9 cellular contexts compared by ENCODE assay signal in genomic region chr6:2767327-2767985, GRCh38. TPM values are rescaled to one million over a fixed set of nuclear protein-coding genes. Genes with fewer than 3 reads are reported as not detected.
A peak's percentile ranks its signal among the peaks of the same experiment; 100 is the strongest.
DNase-seq lines count a peak whose midpoint lies in the region; ATAC-seq and TF ChIP-seq lines count a peak whose summit lies in the region.
"Had no signal": no experiment of that assay in that cellular context is flagged by ENCODE, and none has a peak within 500 bp of the region (broad histone marks: within the 10 kb centered on the region; RNA-seq: fewer than 3 reads in every experiment).

No MANE protein-coding gene starts in this region.

- H3K9me3 ChIP-seq in Panc1 (ENCODE audit: control insufficient read depth, insufficient read depth, low read depth, low read length) (no peaks in the 10 kb centered on the region), esophagus muscularis mucosa (no peaks in the 10 kb centered on the region)

- peak; percentile 32 for DNase-seq in G401 (ENCODE audit: low spot score)
- DNase-seq in Panc1 (ENCODE audit: low read depth, low spot score), result no peak
- no peak for DNase-seq in esophagus muscularis mucosa (ENCODE audit: extremely low spot score)
- peak; percentile 8 for DNase-seq in retina
- DNase-seq in SW480 (ENCODE audit: low spot score), result no peak
- no peak for DNase-seq in NCI-H1436 (lab: John Stamatoyannopoulos, UW)
- DNase-seq in NCI-H748 (lab: John Stamatoyannopoulos, UW; ENCODE audit: unreplicated experiment), result no peak
- DNase-seq: activated CD4-positive, CD25-positive, alpha-beta regulatory T cell treated with anti-CD3 and anti-CD28 coated beads, Interleukin-2, amount 50 U/mL, for 72 hours had no signal

- TF ChIP-seq CTCF in Panc1 (IDR thresholded peaks at IDR 0.05) (no peak), esophagus muscularis mucosa (IDR thresholded peaks at IDR 0.05) (no peak)

- H3K27ac ChIP-seq in Panc1 (ENCODE audit: low read length) (peak overlapping the region; percentile 87), esophagus muscularis mucosa (replicated peaks in 1 of 4) (peak overlapping the region; percentile 95 to 98 (median 97))

- H3K27me3 ChIP-seq in Panc1 (ENCODE audit: control insufficient read depth, insufficient read depth, low read length), result no peaks in the 10 kb centered on the region
- no peaks in the 10 kb centered on the region for H3K27me3 ChIP-seq in esophagus muscularis mucosa

- TF ChIP-seq EP300 in esophagus muscularis mucosa (IDR thresholded peaks at IDR 0.05), result no peak

- in situ Hi-C loops in G401 (cut with HindIII; ENCODE audit: low sequenced_read_pairs), result no loop called here
- in situ Hi-C loops in Panc1 (cut with HindIII; ENCODE audit: low pct_unique_long_range_greater_than_20kb, low sequenced_read_pairs), result no loop called here

- H3K36me3 ChIP-seq in Panc1 (ENCODE audit: control insufficient read depth, insufficient read depth, low read length) (peaks cover 3% of the 10 kb centered on the region), esophagus muscularis mucosa (peaks cover 0 to 22% (median 2%) of the 10 kb centered on the region in 4 donors)

- POLR2A ChIA-PET in Panc1 (lab: Charles Lee), result no interaction called here

- H3K4me3 ChIP-seq in Panc1 (ENCODE audit: low read depth in 2 of 2, low read length in 2 of 2) (peak overlapping the region; percentile 89 to 91), esophagus muscularis mucosa (peak overlapping the region; percentile 77 to 96 (median 89))

- no peak for ATAC-seq in Panc1
- ATAC-seq in GM18909 (IDR thresholded peaks at IDR 0.05; ENCODE audit: poor library complexity, unreplicated experiment), result no peak

- no peak for TF ChIP-seq POLR2A in esophagus muscularis mucosa (IDR thresholded peaks at IDR 0.05; ENCODE audit: low read depth)

- CTCF ChIA-PET in Panc1 (lab: Charles Lee), result no interaction called here

- 27% methylated on average over 7 of the region's 7 CpGs for WGBS in esophagus muscularis mucosa

- intact Hi-C loops in Panc1 (cut with micrococcal nuclease; ENCODE audit: unreplicated experiment) (no loop called here), esophagus muscularis mucosa (cut with DNase I) (no loop called here)

- H3K4me1 ChIP-seq in Panc1 (ENCODE audit: control insufficient read depth, insufficient read depth, low read length) (peaks cover 33% of the 10 kb centered on the region), esophagus muscularis mucosa (peaks cover 45 to 67% (median 50%) of the 10 kb centered on the region in 4 donors)

- TSS peak; percentile 62 for BruUV-seq in Panc1 (replicated peaks; lab: Mats Ljungman, UMichigan)

RNA-seq across cellular contexts. Expression of gene WRNIP1, which starts 2.3 kb away (rescaled TPM):
- total RNA-seq in G401 (2014; rRNA removed; shearing (Covaris generic)), result 91.8 and 100 TPM in 2 replicates
- total RNA-seq in Panc1 (2021; ENCODE audit: unreplicated experiment) (69.1 TPM), esophagus muscularis mucosa (10 to 100 TPM; 55.2 to 77.2 (median 63.7) TPM)
- 66.7 TPM for polyA plus RNA-seq in Panc1 (2012; ENCODE audit: insufficient read length)

RNA-seq across cellular contexts. Expression of gene MYLK4, which starts 16.7 kb away (rescaled TPM):
- 0.31 and 0.64 TPM in 2 replicates for total RNA-seq in G401 (2014; rRNA removed; shearing (Covaris generic))
- 0.85 TPM for total RNA-seq in Panc1 (2021; ENCODE audit: unreplicated experiment)
- 0.30 TPM for polyA plus RNA-seq in Panc1 (2012; ENCODE audit: insufficient read length)
- under 1 TPM; 0.33 to 0.45 (median 0.38) TPM for total RNA-seq in esophagus muscularis mucosa

Comparison
In these comparisons a context has a peak if more than half of its experiments do, and no peak if none do; other contexts are left out.
1. DNase-seq: peak in G401 (single experiment) and retina (single experiment); none in Panc1 (single experiment), esophagus muscularis mucosa (single experiment), SW480 (single experiment), NCI-H1436 (single experiment) and NCI-H748 (single experiment).